Comparison of ENCODE assay signal across 16 cellular contexts in genomic region chr6:73123632-73124329, GRCh38.
A peak's percentile ranks its signal among the peaks of the same experiment; 100 is the strongest.
DNase-seq lines count a peak whose midpoint lies in the region; ATAC-seq and TF ChIP-seq lines count a peak whose summit lies in the region.
"Had no signal": no experiment of that assay in that cellular context is flagged by ENCODE, and none has a peak within 500 bp of the region (broad histone marks: within the 10 kb centered on the region; RNA-seq: fewer than 3 reads in every experiment).

No MANE protein-coding gene starts in this region.

- no peaks in the 10 kb centered on the region for H3K36me3 ChIP-seq in mammary epithelial cell (ENCODE audit: insufficient read depth, low read length)
- H3K36me3 ChIP-seq: left ventricle myocardium inferior, suprapubic skin had no signal

- dilution Hi-C loops in mammary epithelial cell (cut with HindIII; ENCODE audit: low sequenced_read_pairs) = no loop called here

- no TSS peak for BruUV-seq in mammary epithelial cell (replicated peaks; lab: Mats Ljungman, UMichigan)

- H3K79me2 ChIP-seq in mammary epithelial cell (ENCODE audit: insufficient read depth, low read length) = no peaks in the 10 kb centered on the region

- WGBS in mammary epithelial cell (ENCODE audit: low coverage, missing lambda C conversion rate) = 80% methylated on average over 2 of the region's 2 CpGs

- intact Hi-C loops in mammary epithelial cell (cut with micrococcal nuclease) = no loop called here

- TF ChIP-seq CTCF in mammary epithelial cell (conservative IDR thresholded peaks at IDR 0.05 in 1 of 2, IDR thresholded peaks at IDR 0.05 in 1 of 2; ENCODE audit: extremely low read depth in 1 of 2, insufficient read depth in 1 of 2, low read depth in 1 of 2, low read length in 2 of 2) = no peak

- no peak overlapping the region for H3K27ac ChIP-seq in mammary epithelial cell (ENCODE audit: insufficient read depth, low read depth, low read length)
- H3K27ac ChIP-seq: A549, dorsolateral prefrontal cortex, left ventricle myocardium inferior, psoas muscle, suprapubic skin had no signal

- H3K4me2 ChIP-seq in mammary epithelial cell (ENCODE audit: insufficient read depth, low read depth, low read length) = no peak overlapping the region
- H3K4me2 ChIP-seq: A549 had no signal

- H3K27me3 ChIP-seq in mammary epithelial cell (ENCODE audit: insufficient read depth, low read length) = no peaks in the 10 kb centered on the region
- H3K27me3 ChIP-seq: dorsolateral prefrontal cortex, suprapubic skin had no signal

- ATAC-seq in GM18502 (IDR thresholded peaks at IDR 0.05; ENCODE audit: poor library complexity, unreplicated experiment) (peak; percentile 85), GM19452 (IDR thresholded peaks at IDR 0.05; ENCODE audit: unreplicated experiment) (peak; percentile 84), HG02610 (IDR thresholded peaks at IDR 0.05; ENCODE audit: unreplicated experiment) (peak; percentile 93), HG03280 (IDR thresholded peaks at IDR 0.05; ENCODE audit: unreplicated experiment) (peak; percentile 72), GM18517 (IDR thresholded peaks at IDR 0.05; ENCODE audit: unreplicated experiment) (no peak)
- ATAC-seq: A549; CD8-positive, alpha-beta T cell; HCT116; psoas muscle had no signal

- no peak overlapping the region for H3K9ac ChIP-seq in mammary epithelial cell (ENCODE audit: insufficient read depth, low read length)

- in situ Hi-C loops in mammary epithelial cell (cut with MboI; ENCODE audit: low sequenced_read_pairs in 2 of 2) = loop anchor here (10.0 kb wide), 2 partner anchors 499 to 509 kb away; partner anchors contain the start of gene KCNQ5 (in 1 of the 2)

- H3K4me3 ChIP-seq in mammary epithelial cell (replicated peaks in 1 of 3; ENCODE audit: insufficient read depth in 1 of 3, low read depth in 2 of 3, low read length in 3 of 3) = no peak overlapping the region
- H3K4me3 ChIP-seq: A549, dorsolateral prefrontal cortex, left ventricle myocardium inferior, psoas muscle, suprapubic skin had no signal

- no peaks in the 10 kb centered on the region for H3K9me3 ChIP-seq in mammary epithelial cell (replicated peaks; ENCODE audit: insufficient read depth, low read length)
- H3K9me3 ChIP-seq: A549, left ventricle myocardium inferior, psoas muscle, suprapubic skin had no signal

- DNase-seq in NK-92 (lab: John Stamatoyannopoulos, UW; ENCODE audit: unreplicated experiment) (no peak), mammary epithelial cell (no peak)
- no peak for DNase-seq in activated effector memory CD4-positive, alpha-beta T cell treated with Interleukin-2 at 50 U/mL for 16 hours
- DNase-seq: CD8-positive, alpha-beta T cell; dorsolateral prefrontal cortex; left ventricle myocardium inferior; psoas muscle; stimulated activated CD4-positive, alpha-beta T cell treated with anti-CD3 and anti-CD28 coated beads, Interleukin-15, amount 100 ng/mL, for 24 hours had no signal

- H3K4me1 ChIP-seq in mammary epithelial cell (ENCODE audit: insufficient read depth, low read length) = peaks cover 4% of the 10 kb centered on the region
- H3K4me1 ChIP-seq: A549, left ventricle myocardium inferior, suprapubic skin had no signal

- H4K20me1 ChIP-seq in mammary epithelial cell (ENCODE audit: insufficient read depth, low read length) = no peaks in the 10 kb centered on the region

- H2AFZ ChIP-seq in mammary epithelial cell (ENCODE audit: low read depth, low read length) = no peak overlapping the region

- CTCF ChIA-PET in mammary epithelial cell (lab: Charles Lee; ENCODE audit: low non-redundant PET) = no interaction called here
